1 cellular context compared by ENCODE assay signal in the genomic region with DNA sequence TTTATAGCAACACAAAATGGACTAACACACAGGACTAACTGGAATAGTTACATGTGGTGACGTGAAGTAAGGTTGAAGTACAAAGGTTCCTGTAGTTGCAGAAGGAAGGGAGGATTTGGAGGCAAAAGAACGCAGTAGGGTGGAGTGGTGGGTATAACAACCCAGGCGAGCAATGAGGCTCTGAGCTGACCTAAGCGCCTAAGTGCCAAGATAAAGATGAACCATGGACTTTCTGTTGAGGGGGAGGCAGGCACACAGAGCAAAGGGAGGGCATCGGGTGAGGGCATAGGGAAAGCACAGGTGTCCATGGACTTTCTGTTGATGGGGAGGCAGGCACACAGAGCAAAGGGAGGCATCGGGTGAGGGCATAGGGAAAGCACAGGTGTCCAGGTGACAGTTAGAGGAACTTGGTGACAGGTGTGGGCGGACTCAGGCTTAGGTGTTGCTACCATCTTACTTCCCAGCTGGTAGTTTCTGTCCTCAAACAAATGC.
TF ChIP-seq lines count a peak whose summit lies in the region.

No MANE protein-coding gene starts in this region.

TF ChIP-seq in A549, 52 proteins besides CTCF, POLR2A, EP300 and RAD21:
- TF ChIP-seq GATA3 (IDR thresholded peaks at IDR 0.05; ENCODE audit: borderline replicate concordance) = no peak
- no peak for TF ChIP-seq CBX2 (IDR thresholded peaks at IDR 0.05; ENCODE audit: borderline replicate concordance, low read depth)
- no peak for TF ChIP-seq ZC3H11A (IDR thresholded peaks at IDR 0.05)
- TF ChIP-seq CBX8 (IDR thresholded peaks at IDR 0.05) = no peak
- no peak for TF ChIP-seq TFCP2L1 (CRISPR knock-in tag; IDR thresholded peaks at IDR 0.05)
- no peak for TF ChIP-seq MAFK (IDR thresholded peaks at IDR 0.05; ENCODE audit: partially characterized antibody)
- no peak for TF ChIP-seq RCOR1 (IDR thresholded peaks at IDR 0.05; ENCODE audit: low read depth, low read length)
- no peak for TF ChIP-seq ZFP36 (IDR thresholded peaks at IDR 0.05; ENCODE audit: borderline replicate concordance, partially characterized antibody)
- TF ChIP-seq HOXB13 (CRISPR knock-in tag; IDR thresholded peaks at IDR 0.05; ENCODE audit: low read depth) = no peak
- no peak for TF ChIP-seq NFE2L2 (conservative IDR thresholded peaks at IDR 0.05; ENCODE audit: low read length)
- no peak for TF ChIP-seq CHD2 (IDR thresholded peaks at IDR 0.05; ENCODE audit: low read length, partially characterized antibody)
- no peak for TF ChIP-seq USF2 (IDR thresholded peaks at IDR 0.05)
- TF ChIP-seq CHD4 (IDR thresholded peaks at IDR 0.05; ENCODE audit: borderline replicate concordance) = no peak
- TF ChIP-seq, protein P1, sequence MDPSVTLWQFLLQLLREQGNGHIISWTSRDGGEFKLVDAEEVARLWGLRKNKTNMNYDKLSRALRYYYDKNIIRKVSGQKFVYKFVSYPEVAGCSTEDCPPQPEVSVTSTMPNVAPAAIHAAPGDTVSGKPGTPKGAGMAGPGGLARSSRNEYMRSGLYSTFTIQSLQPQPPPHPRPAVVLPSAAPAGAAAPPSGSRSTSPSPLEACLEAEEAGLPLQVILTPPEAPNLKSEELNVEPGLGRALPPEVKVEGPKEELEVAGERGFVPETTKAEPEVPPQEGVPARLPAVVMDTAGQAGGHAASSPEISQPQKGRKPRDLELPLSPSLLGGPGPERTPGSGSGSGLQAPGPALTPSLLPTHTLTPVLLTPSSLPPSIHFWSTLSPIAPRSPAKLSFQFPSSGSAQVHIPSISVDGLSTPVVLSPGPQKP (IDR thresholded peaks at IDR 0.05; ENCODE audit: low read depth, low read length) = no peak
- TF ChIP-seq, protein P2, sequence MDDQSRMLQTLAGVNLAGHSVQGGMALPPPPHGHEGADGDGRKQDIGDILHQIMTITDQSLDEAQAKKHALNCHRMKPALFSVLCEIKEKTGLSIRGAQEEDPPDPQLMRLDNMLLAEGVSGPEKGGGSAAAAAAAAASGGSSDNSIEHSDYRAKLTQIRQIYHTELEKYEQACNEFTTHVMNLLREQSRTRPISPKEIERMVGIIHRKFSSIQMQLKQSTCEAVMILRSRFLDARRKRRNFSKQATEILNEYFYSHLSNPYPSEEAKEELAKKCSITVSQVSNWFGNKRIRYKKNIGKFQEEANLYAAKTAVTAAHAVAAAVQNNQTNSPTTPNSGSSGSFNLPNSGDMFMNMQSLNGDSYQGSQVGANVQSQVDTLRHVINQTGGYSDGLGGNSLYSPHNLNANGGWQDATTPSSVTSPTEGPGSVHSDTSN (IDR thresholded peaks at IDR 0.05) = no peak
- TF ChIP-seq MYC (IDR thresholded peaks at IDR 0.05; ENCODE audit: borderline replicate concordance, low read length) = no peak
- no peak for TF ChIP-seq KDM1A (IDR thresholded peaks at IDR 0.05; ENCODE audit: low read depth)
- TF ChIP-seq POLR2AphosphoS2 (conservative IDR thresholded peaks at IDR 0.05; ENCODE audit: low read length) = no peak
